In genomic region chr1:160149706-160150105, GRCh38 we compare ENCODE assay signal across 24 cellular contexts. TPM values are rescaled to one million over a fixed set of nuclear protein-coding genes. Genes with fewer than 3 reads are reported as not detected.
DNase-seq lines count a peak whose midpoint lies in the region; ATAC-seq, FAIRE-seq and TF ChIP-seq lines count a peak whose summit lies in the region.
"Had no signal": no experiment of that assay in that cellular context is flagged by ENCODE, and none has a peak within 500 bp of the region (broad histone marks: within the 10 kb centered on the region; RNA-seq: fewer than 3 reads in every experiment).

No MANE protein-coding gene starts in this region.

- H3K4me2 ChIP-seq in astrocyte (ENCODE audit: low read length) = no peak overlapping the region
- H3K4me2 ChIP-seq: hepatocyte had no signal

- DNase-seq in MCF 10A (ENCODE audit: unreplicated experiment) (peak; percentile 20), breast epithelium (ENCODE audit: low spot score in 2 of 2) (no peak), astrocyte (ENCODE audit: low read depth) (no peak), fibroblast of villous mesenchyme (ENCODE audit: low read depth) (peak; percentile 32), NCI-H2227 (lab: John Stamatoyannopoulos, UW; ENCODE audit: unreplicated experiment) (no peak)
- DNase-seq in natural killer cell treated with Interleukin-12 subunit alpha and Interleukin-12 subunit beta and Interleukin-15 and Interleukin-18, amount 100 ng/mL, for 72 hours (ENCODE audit: low spot score) = no peak
- DNase-seq: 8988T; cortex of kidney; islet precursor cell; NCI-H2081; NCI-H526 treated with DMSO at 0.1 percent for 48 hours; stimulated activated naive CD4-positive, alpha-beta T cell; T-helper 9 cell; upper lobe of left lung had no signal

- no peak overlapping the region for H3K9ac ChIP-seq in astrocyte (ENCODE audit: low read length)

- H3K27me3 ChIP-seq in breast epithelium (no peaks in the 10 kb centered on the region), astrocyte (ENCODE audit: insufficient read depth, low read length) (no peaks in the 10 kb centered on the region)
- H3K27me3 ChIP-seq: hepatocyte, upper lobe of left lung had no signal

- no peaks in the 10 kb centered on the region for H3K79me2 ChIP-seq in astrocyte (ENCODE audit: insufficient read depth, low read length)
- H3K79me2 ChIP-seq: hepatocyte had no signal

- no peaks in the 10 kb centered on the region for H3K9me3 ChIP-seq in breast epithelium
- H3K9me3 ChIP-seq in astrocyte (ENCODE audit: insufficient read depth, low read depth, low read length) = no peaks in the 10 kb centered on the region
- H3K9me3 ChIP-seq: upper lobe of left lung had no signal

- ATAC-seq in GM19467 (IDR thresholded peaks at IDR 0.05; ENCODE audit: unreplicated experiment) (no peak), GM21576 (IDR thresholded peaks at IDR 0.05; ENCODE audit: unreplicated experiment) (no peak)
- no peak for ATAC-seq in natural killer cell treated with Interleukin-12 subunit alpha and Interleukin-12 subunit beta and Interleukin-15 and Interleukin-18, amount 100 ng/mL, for 72 hours
- ATAC-seq: activated CD4-positive, CD25-positive, alpha-beta regulatory T cell treated with anti-CD3 and anti-CD28 coated beads, Interleukin-2, amount 50 U/mL, for 24 hours had no signal

- intact Hi-C loops in MCF 10A (cut with micrococcal nuclease) (loop anchor here (2.0 kb wide), 1 partner anchor 25 kb away; no protein-coding TSS in a partner anchor), breast epithelium (cut with DNase I; ENCODE audit: low total_unique reads) (no loop called here)

- BruUV-seq in MCF 10A (replicated peaks; lab: Mats Ljungman, UMichigan) = no TSS peak

- H2AFZ ChIP-seq in astrocyte (ENCODE audit: low read depth, low read length) = no peak overlapping the region
- H2AFZ ChIP-seq: hepatocyte had no signal

- H3K4me3 Mint-ChIP-seq in MCF 10A (ENCODE audit: unreplicated experiment) (no peak overlapping the region), astrocyte (ENCODE audit: unreplicated experiment) (no peak overlapping the region)
- H3K4me3 Mint-ChIP-seq in natural killer cell treated with Interleukin-12 subunit alpha and Interleukin-12 subunit beta and Interleukin-15 and Interleukin-18, amount 100 ng/mL, for 72 hours = no peak overlapping the region
- H3K4me3 Mint-ChIP-seq: memory B cell, nephron had no signal

- H3K4me3 ChIP-seq in breast epithelium (no peak overlapping the region), astrocyte (ENCODE audit: insufficient read depth, low read depth, low read length) (no peak overlapping the region), fibroblast of villous mesenchyme (ENCODE audit: low read depth, low read length) (no peak overlapping the region)
- H3K4me3 ChIP-seq: hepatocyte, upper lobe of left lung had no signal

- peaks cover 18% of the 10 kb centered on the region for H3K4me1 Mint-ChIP-seq in MCF 10A (ENCODE audit: insufficient read depth, unreplicated experiment)
- H3K4me1 Mint-ChIP-seq in astrocyte (ENCODE audit: low read depth, unreplicated experiment) = no peaks in the 10 kb centered on the region
- H3K4me1 Mint-ChIP-seq in natural killer cell treated with Interleukin-12 subunit alpha and Interleukin-12 subunit beta and Interleukin-15 and Interleukin-18, amount 100 ng/mL, for 72 hours (ENCODE audit: low read depth in 2 of 2) = no peaks in the 10 kb centered on the region

- no peaks in the 10 kb centered on the region for H3K36me3 Mint-ChIP-seq in MCF 10A (ENCODE audit: insufficient read depth, unreplicated experiment)
- no peaks in the 10 kb centered on the region for H3K36me3 Mint-ChIP-seq in astrocyte (ENCODE audit: low read depth, unreplicated experiment)
- H3K36me3 Mint-ChIP-seq in natural killer cell treated with Interleukin-12 subunit alpha and Interleukin-12 subunit beta and Interleukin-15 and Interleukin-18, amount 100 ng/mL, for 72 hours = no peaks in the 10 kb centered on the region
- H3K36me3 Mint-ChIP-seq: memory B cell had no signal

- no peaks in the 10 kb centered on the region for H3K27me3 Mint-ChIP-seq in MCF 10A (ENCODE audit: insufficient read depth, unreplicated experiment)
- H3K27me3 Mint-ChIP-seq in astrocyte (ENCODE audit: low read depth, unreplicated experiment) = peaks cover 3% of the 10 kb centered on the region
- H3K27me3 Mint-ChIP-seq in natural killer cell treated with Interleukin-12 subunit alpha and Interleukin-12 subunit beta and Interleukin-15 and Interleukin-18, amount 100 ng/mL, for 72 hours = peaks cover 6% of the 10 kb centered on the region in 2 donors

- H3K36me3 ChIP-seq in breast epithelium (no peaks in the 10 kb centered on the region), astrocyte (ENCODE audit: insufficient read depth, low read length) (no peaks in the 10 kb centered on the region)
- H3K36me3 ChIP-seq: upper lobe of left lung had no signal

- H3K4me1 ChIP-seq in breast epithelium (no peaks in the 10 kb centered on the region), astrocyte (ENCODE audit: insufficient read depth, low read length) (no peaks in the 10 kb centered on the region)
- H3K4me1 ChIP-seq: upper lobe of left lung had no signal

- no peak for FAIRE-seq in astrocyte (lab: Jason Lieb, UNC)

- no peaks in the 10 kb centered on the region for H4K20me1 ChIP-seq in astrocyte (ENCODE audit: insufficient read depth, low read length)

- CTCF ChIA-PET in MCF 10A (lab: Yijun Ruan, JAX) = interaction anchor here (0.7 to 3.6 kb wide), 7 partner anchors 21 to 144 kb away, joined by 3 to 15 read pairs (median 5); partner anchors contain the start of gene CASQ1

- H3K27ac ChIP-seq in breast epithelium (no peak overlapping the region), astrocyte (ENCODE audit: low read depth, low read length) (no peak overlapping the region)
- H3K27ac ChIP-seq: hepatocyte, upper lobe of left lung had no signal

- TF ChIP-seq CTCF in MCF 10A (IDR thresholded peaks at IDR 0.05; ENCODE audit: unreplicated experiment) = no peak
- no peak for TF ChIP-seq CTCF in breast epithelium (IDR thresholded peaks at IDR 0.05)
- TF ChIP-seq CTCF in astrocyte (IDR thresholded peaks at IDR 0.05; ENCODE audit: insufficient read depth, low read depth, low read length) = no peak
- TF ChIP-seq CTCF in fibroblast of villous mesenchyme (IDR thresholded peaks at IDR 0.05; ENCODE audit: insufficient read depth, low read depth, low read length) = no peak

- H3K9me3 Mint-ChIP-seq in MCF 10A (ENCODE audit: unreplicated experiment) = no peaks in the 10 kb centered on the region
- no peaks in the 10 kb centered on the region for H3K9me3 Mint-ChIP-seq in astrocyte (ENCODE audit: unreplicated experiment)
- H3K9me3 Mint-ChIP-seq in natural killer cell treated with Interleukin-12 subunit alpha and Interleukin-12 subunit beta and Interleukin-15 and Interleukin-18, amount 100 ng/mL, for 72 hours = no peaks in the 10 kb centered on the region
- H3K9me3 Mint-ChIP-seq: memory B cell, nephron had no signal

- peak overlapping the region; percentile 71 for H3K27ac Mint-ChIP-seq in MCF 10A (ENCODE audit: low read depth, unreplicated experiment)
- H3K27ac Mint-ChIP-seq in astrocyte (ENCODE audit: unreplicated experiment) = peak overlapping the region; percentile 23
- no peak overlapping the region for H3K27ac Mint-ChIP-seq in natural killer cell treated with Interleukin-12 subunit alpha and Interleukin-12 subunit beta and Interleukin-15 and Interleukin-18, amount 100 ng/mL, for 72 hours
- H3K27ac Mint-ChIP-seq: memory B cell, nephron had no signal

- TF ChIP-seq POLR2A in breast epithelium (IDR thresholded peaks at IDR 0.05) = no peak

- POLR2A ChIA-PET in MCF 10A (lab: Yijun Ruan, JAX) = interaction anchor here (0.8 kb wide), 3 partner anchors 20 to 113 kb away, joined by 3 read pairs; partner anchors contain the start of gene DCAF8

RNA-seq across cellular contexts. Expression of gene ATP1A4, which starts 1.7 kb away (rescaled TPM):
- total RNA-seq in MCF 10A (2022) (not detected in 2 replicates), breast epithelium (1 to 10 TPM in 1 of 3 donors, not detected in 2; 4.5 TPM), astrocyte (not detected in 2 replicates), fibroblast of villous mesenchyme (not detected in 2 replicates)
- not detected for total RNA-seq in natural killer cell treated with Interleukin-12 subunit alpha and Interleukin-12 subunit beta and Interleukin-15 and Interleukin-18, amount 100 ng/mL, for 72 hours
- total RNA-seq: activated CD8-positive, alpha-beta memory T cell treated with anti-CD3 and anti-CD28 coated beads for 36 hours; epithelial cell of proximal tubule; OCI-LY7; SK-MEL-5 had no signal

RNA-seq across cellular contexts. Expression of gene ATP1A2, which starts 34.1 kb away (rescaled TPM):
- total RNA-seq in MCF 10A (2022) = 0.07 TPM in 1 of 2 replicates, not detected in the other
- total RNA-seq in breast epithelium = 100 to 1,000 TPM in 1 of 3 donors, 1 to 10 TPM in 2; 3.9 to 229 (median 6.4) TPM
- total RNA-seq in astrocyte = 2.5 and 3.5 TPM in 2 replicates
- total RNA-seq in fibroblast of villous mesenchyme = not detected in 2 replicates
- total RNA-seq in natural killer cell treated with Interleukin-12 subunit alpha and Interleukin-12 subunit beta and Interleukin-15 and Interleukin-18, amount 100 ng/mL, for 72 hours = not detected
- total RNA-seq: activated CD8-positive, alpha-beta memory T cell treated with anti-CD3 and anti-CD28 coated beads for 36 hours; epithelial cell of proximal tubule; OCI-LY7; SK-MEL-5 had no signal

RNA-seq across cellular contexts. Expression of gene CASQ1, which starts 40.7 kb away (rescaled TPM):
- total RNA-seq in MCF 10A (2022) (not detected in 2 replicates), breast epithelium (under 1 TPM in 1 of 3 donors, not detected in 2; 0.59 TPM), astrocyte (1.7 and 2.1 TPM in 2 replicates), fibroblast of villous mesenchyme (not detected in 2 replicates)
- total RNA-seq in natural killer cell treated with Interleukin-12 subunit alpha and Interleukin-12 subunit beta and Interleukin-15 and Interleukin-18, amount 100 ng/mL, for 72 hours = not detected
- total RNA-seq: activated CD8-positive, alpha-beta memory T cell treated with anti-CD3 and anti-CD28 coated beads for 36 hours; epithelial cell of proximal tubule; hepatocyte; OCI-LY7; SK-MEL-5 had no signal

RNA-seq across cellular contexts. Expression of gene IGSF8, which starts 51.3 kb away (rescaled TPM):
- total RNA-seq in MCF 10A (2022) = 13.8 and 19.7 TPM in 2 replicates
- total RNA-seq in breast epithelium = 10 to 100 TPM; 21.0 to 35.7 (median 24.5) TPM
- 42.8 and 45.8 TPM in 2 replicates for total RNA-seq in astrocyte
- 13.9 and 14.7 TPM in 2 replicates for total RNA-seq in fibroblast of villous mesenchyme
- 10 to 100 TPM; 20.6 to 25.8 TPM for total RNA-seq in natural killer cell treated with Interleukin-12 subunit alpha and Interleukin-12 subunit beta and Interleukin-15 and Interleukin-18, amount 100 ng/mL, for 72 hours

RNA-seq across cellular contexts. Expression of gene PEA15, which starts 55.5 kb away (rescaled TPM):
- total RNA-seq in MCF 10A (2022) = 183 and 198 TPM in 2 replicates
- total RNA-seq in breast epithelium = 100 to 1,000 TPM in 2 of 3 donors, 10 to 100 TPM in 1; 69.8 to 128 (median 127) TPM
- 374 and 470 TPM in 2 replicates for total RNA-seq in astrocyte
- total RNA-seq in fibroblast of villous mesenchyme = 118 and 138 TPM in 2 replicates
- total RNA-seq in natural killer cell treated with Interleukin-12 subunit alpha and Interleukin-12 subunit beta and Interleukin-15 and Interleukin-18, amount 100 ng/mL, for 72 hours = 10 to 100 TPM; 55.7 to 63.3 TPM

Comparison
In these comparisons a context has a peak if more than half of its experiments do, and no peak if none do; other contexts are left out.
1. DNase-seq: peak in MCF 10A (single experiment) and fibroblast of villous mesenchyme (single experiment); none in breast epithelium (0 of 2), astrocyte (single experiment), NCI-H2227 (single experiment) and natural killer cell treated with Interleukin-12 subunit alpha and Interleukin-12 subunit beta and Interleukin-15 and Interleukin-18, amount 100 ng/mL, for 72 hours (single experiment).
2. H3K27ac Mint-ChIP-seq: peak in MCF 10A (single experiment) and astrocyte (single experiment); none in natural killer cell treated with Interleukin-12 subunit alpha and Interleukin-12 subunit beta and Interleukin-15 and Interleukin-18, amount 100 ng/mL, for 72 hours (0 of 2).